12 cellular contexts compared by ENCODE assay signal in genomic region chr2:46487667-46488333, GRCh38. TPM values are rescaled to one million over a fixed set of nuclear protein-coding genes. Genes with fewer than 3 reads are reported as not detected.
DNase-seq lines count a peak whose midpoint lies in the region; ATAC-seq and TF ChIP-seq lines count a peak whose summit lies in the region.
"Had no signal": no experiment of that assay in that cellular context is flagged by ENCODE, and none has a peak within 500 bp of the region (broad histone marks: within the 10 kb centered on the region; RNA-seq: fewer than 3 reads in every experiment).

No MANE protein-coding gene starts in this region.

- H3K4me3 ChIP-seq in BJ (ENCODE audit: low read depth, low read length): no peak overlapping the region
- H3K4me3 ChIP-seq in foreskin fibroblast (ENCODE audit: low read depth in 1 of 2, low read length in 2 of 2): no peak overlapping the region
- H3K4me3 ChIP-seq in endodermal cell (ENCODE audit: low read length): no peak overlapping the region
- H3K4me3 ChIP-seq: SJSA1 had no signal

- no peaks in the 10 kb centered on the region for H3K9me3 ChIP-seq in endodermal cell (ENCODE audit: control insufficient read depth, low read length)
- H3K9me3 ChIP-seq: SJSA1 had no signal

- H3K36me3 ChIP-seq in BJ (ENCODE audit: control insufficient read depth, insufficient read depth, low read length) (no peaks in the 10 kb centered on the region), endodermal cell (ENCODE audit: control insufficient read depth, insufficient read depth, low read length) (no peaks in the 10 kb centered on the region)
- H3K36me3 ChIP-seq: SJSA1 had no signal

- H3K27me3 ChIP-seq in BJ (ENCODE audit: control insufficient read depth, insufficient read depth, low read length): no peaks in the 10 kb centered on the region
- no peaks in the 10 kb centered on the region for H3K27me3 ChIP-seq in endodermal cell (ENCODE audit: control insufficient read depth, insufficient read depth, low read length, poor library complexity, severe bottlenecking)
- H3K27me3 ChIP-seq: SJSA1 had no signal

- no peak overlapping the region for H3K27ac Mint-ChIP-seq in endodermal cell
- H3K27ac Mint-ChIP-seq: naive B cell had no signal

- H3K4me1 Mint-ChIP-seq in endodermal cell: peaks cover 15% of the 10 kb centered on the region

- CTCF ChIA-PET in BJ (lab: Yijun Ruan, JAX): interaction anchor here (0.6 to 1.4 kb wide), 5 partner anchors 18 to 85 kb away, joined by 3 to 5 read pairs (median 3); no protein-coding TSS in a partner anchor
- CTCF ChIA-PET in RWPE1 (lab: Yijun Ruan, JAX): interaction anchor here (0.7 kb wide), 2 partner anchors 73 to 569 kb away, joined by 3 read pairs; no protein-coding TSS in a partner anchor

- peak; percentile 63 for DNase-seq in BJ (ENCODE audit: low read depth)
- DNase-seq in RWPE1 (ENCODE audit: low spot score): peak; percentile 25
- peak; percentile 84 to 94 for DNase-seq in foreskin fibroblast
- no peak for DNase-seq in omental fat pad (ENCODE audit: low spot score)
- DNase-seq in activated CD8-positive, alpha-beta memory T cell treated with anti-CD3 and anti-CD28 coated beads, Interleukin-2, amount 50 U/mL, for 4 hours: no peak
- DNase-seq in activated T-cell treated with anti-CD3 and anti-CD28 coated beads, Interleukin-2, amount 50 U/mL, for 48 hours: no peak
- DNase-seq in endodermal cell: no peak
- DNase-seq: effector memory CD4-positive, alpha-beta T cell; naive B cell; NCI-H1105 had no signal

- no peak overlapping the region for H3K9ac ChIP-seq in endodermal cell (ENCODE audit: extremely low read depth, low read length, poor library complexity, severe bottlenecking)

- TF ChIP-seq CTCF in BJ (IDR thresholded peaks at IDR 0.05; ENCODE audit: insufficient read depth, low read depth, low read length): no peak
- TF ChIP-seq CTCF in RWPE1 (conservative IDR thresholded peaks at IDR 0.05; ENCODE audit: low read depth): no peak
- TF ChIP-seq CTCF in foreskin fibroblast (IDR thresholded peaks at IDR 0.05; ENCODE audit: low read depth, low read length): no peak
- no peak for TF ChIP-seq CTCF in omental fat pad (IDR thresholded peaks at IDR 0.05)
- TF ChIP-seq CTCF in endodermal cell (conservative IDR thresholded peaks at IDR 0.05): no peak

- peaks cover 3% of the 10 kb centered on the region for H3K4me1 ChIP-seq in endodermal cell (ENCODE audit: control insufficient read depth, insufficient read depth, low read length)

- H3K27ac ChIP-seq in RWPE1: peak overlapping the region; percentile 27; the same call in 1 of the 2 replicates
- H3K27ac ChIP-seq in endodermal cell (ENCODE audit: low read depth, low read length): no peak overlapping the region
- H3K27ac ChIP-seq: SJSA1 had no signal

- 62 to 88% methylated on average over 2 to 8 of the region's 8 CpGs for WGBS in endodermal cell (ENCODE audit: insufficient coverage in 1 of 2, insufficient read length in 1 of 2), 2 experiments

- H3K4me3 Mint-ChIP-seq in endodermal cell: no peak overlapping the region
- H3K4me3 Mint-ChIP-seq: naive B cell had no signal

- H3K27me3 Mint-ChIP-seq in endodermal cell (ENCODE audit: insufficient read depth): no peaks in the 10 kb centered on the region

- ATAC-seq in omental fat pad (ENCODE audit: low FRiP score) (peak; percentile 91), GM21825 (IDR thresholded peaks at IDR 0.05; ENCODE audit: unreplicated experiment) (no peak)

- H3K9me3 Mint-ChIP-seq in endodermal cell: no peaks in the 10 kb centered on the region
- H3K9me3 Mint-ChIP-seq: naive B cell had no signal

- POLR2A ChIA-PET in BJ (lab: Charles Lee): interaction anchor here (0.6 kb wide), 3 partner anchors 99 to 343 kb away, joined by 3 to 4 read pairs (median 4); no protein-coding TSS in a partner anchor
- POLR2A ChIA-PET in RWPE1 (lab: Yijun Ruan, JAX; ENCODE audit: low non-redundant PET): no interaction called here

- H3K36me3 Mint-ChIP-seq in endodermal cell (ENCODE audit: low read depth): no peaks in the 10 kb centered on the region
- H3K36me3 Mint-ChIP-seq: naive B cell had no signal

RNA-seq across cellular contexts. Expression of gene TMEM247, which starts 8.4 kb away (rescaled TPM):
- polyA plus RNA-seq in BJ (2011; rRNA removed): not detected in 2 replicates
- polyA minus RNA-seq in BJ (2011; rRNA and poly(A)+ RNA removed): not detected in 2 replicates
- total RNA-seq in omental fat pad (not detected), endodermal cell (not detected)
- polyA plus RNA-seq in endodermal cell (2013, experiment 1 of 2): not detected
- not detected for polyA plus RNA-seq in endodermal cell (2013, experiment 2 of 2)
- total RNA-seq: SJSA1 had no signal

RNA-seq across cellular contexts. Expression of gene RHOQ, which starts 54.5 kb away (rescaled TPM):
- 43.5 and 71.4 TPM in 2 replicates for polyA plus RNA-seq in BJ (2011; rRNA removed)
- 39.1 and 40.1 TPM in 2 replicates for polyA minus RNA-seq in BJ (2011; rRNA and poly(A)+ RNA removed)
- total RNA-seq in omental fat pad (100 to 1,000 TPM; 154 to 310 (median 195) TPM), endodermal cell (10 to 100 TPM; 38.5 to 41.0 TPM)
- 47.4 TPM for polyA plus RNA-seq in endodermal cell (2013, experiment 1 of 2)
- 46.2 TPM for polyA plus RNA-seq in endodermal cell (2013, experiment 2 of 2)

RNA-seq across cellular contexts. Expression of gene ATP6V1E2, which starts 54.6 kb away (rescaled TPM):
- polyA plus RNA-seq in BJ (2011; rRNA removed): 5.1 and 6.4 TPM in 2 replicates
- 6.4 and 6.8 TPM in 2 replicates for polyA minus RNA-seq in BJ (2011; rRNA and poly(A)+ RNA removed)
- 1 to 10 TPM; 4.2 to 5.7 (median 5.3) TPM for total RNA-seq in omental fat pad
- 1 to 10 TPM; 5.9 to 6.7 TPM for total RNA-seq in endodermal cell
- polyA plus RNA-seq in endodermal cell (2013, experiment 1 of 2): 7.2 TPM
- 6.0 TPM for polyA plus RNA-seq in endodermal cell (2013, experiment 2 of 2)

Comparison
In these comparisons a context has a peak if more than half of its experiments do, and no peak if none do; other contexts are left out.
1. DNase-seq: peak in BJ (single experiment), RWPE1 (single experiment) and foreskin fibroblast (2 of 2); none in omental fat pad (single experiment), activated CD8-positive, alpha-beta memory T cell treated with anti-CD3 and anti-CD28 coated beads, Interleukin-2, amount 50 U/mL, for 4 hours (single experiment), activated T-cell treated with anti-CD3 and anti-CD28 coated beads, Interleukin-2, amount 50 U/mL, for 48 hours (0 of 2) and endodermal cell (single experiment).